In the genomic region with DNA sequence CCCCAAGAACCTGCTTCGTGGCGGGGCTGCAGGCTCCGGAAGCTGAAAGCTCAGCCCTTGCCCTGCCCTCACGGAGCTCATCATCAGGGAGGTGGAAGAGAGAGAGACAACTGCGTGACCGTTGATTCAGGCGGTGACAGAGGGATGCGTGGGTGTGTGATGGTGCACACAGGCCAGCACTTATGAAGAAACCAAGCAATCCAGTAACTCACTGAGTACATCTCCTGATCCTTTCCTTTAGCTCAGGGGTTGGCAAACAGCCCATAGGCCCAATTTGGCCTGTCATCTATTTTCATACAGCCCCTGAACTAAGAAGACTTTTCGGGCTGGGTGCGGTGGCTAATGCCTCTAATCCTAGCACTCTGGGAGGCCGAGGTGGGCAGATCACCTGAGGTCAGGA, we compare ENCODE assay signal across 18 cellular contexts. TPM values are rescaled to one million over a fixed set of nuclear protein-coding genes. Genes with fewer than 3 reads are reported as not detected.
DNase-seq lines count a peak whose midpoint lies in the region; ATAC-seq, FAIRE-seq and TF ChIP-seq lines count a peak whose summit lies in the region.
"Had no signal": no experiment of that assay in that cellular context is flagged by ENCODE, and none has a peak within 500 bp of the region (broad histone marks: within the 10 kb centered on the region; RNA-seq: fewer than 3 reads in every experiment).

No MANE protein-coding gene starts in this region.

- H3K36me3 ChIP-seq in BLaER1 treated with 17β-estradiol and CSF1 and Interleukin-3, amounts not matched to agents 10 nM and 100 nM: peaks cover 0 to 16% (median 4%) of the 10 kb centered on the region in 11 experiments; a peak in 7 of 22 replicates
- H3K36me3 ChIP-seq in Karpas-422 (ENCODE audit: insufficient read depth, low read length): peaks cover 7% of the 10 kb centered on the region; the same call in 1 of the 2 replicates
- H3K36me3 ChIP-seq in H1 (ENCODE audit: control insufficient read depth in 2 of 4, insufficient read depth in 4 of 4, low read length in 3 of 4): no peaks in the 10 kb centered on the region
- no peaks in the 10 kb centered on the region for H3K36me3 ChIP-seq in thyroid gland

- H3K4ac ChIP-seq in H1 (replicated peaks; ENCODE audit: insufficient read length, low read depth, low read length): no peak overlapping the region

- no peak for TF ChIP-seq CTCF in H1 (IDR thresholded peaks at IDR 0.05; ENCODE audit: control extremely low read depth in 1 of 3, insufficient read depth in 1 of 3, low read depth in 1 of 3, low read length in 3 of 3)
- TF ChIP-seq CTCF in thyroid gland (IDR thresholded peaks at IDR 0.05): no peak

- H4K5ac ChIP-seq in H1 (ENCODE audit: insufficient read length, low read depth, low read length): no peak overlapping the region

- H3K27ac ChIP-seq in BLaER1 treated with 17β-estradiol and CSF1 and Interleukin-3, amounts not matched to agents 10 nM and 100 nM: peak overlapping the region in 4 of 11 experiments; percentile 36 to 67 (median 54); a peak in 5 of 22 replicates
- H3K27ac ChIP-seq in Karpas-422 (ENCODE audit: low read length): peak overlapping the region; percentile 100
- no peak overlapping the region for H3K27ac ChIP-seq in H1 (ENCODE audit: low read depth, low read length)
- H3K27ac ChIP-seq in right cardiac atrium (ENCODE audit: low read length): peak overlapping the region; percentile 28
- no peak overlapping the region for H3K27ac ChIP-seq in thyroid gland

- no peaks in the 10 kb centered on the region for H3K9me3 ChIP-seq in BLaER1 treated with 17β-estradiol and CSF1 and Interleukin-3, amounts not matched to agents 10 nM and 100 nM (replicated peaks in 1 of 11)
- no peaks in the 10 kb centered on the region for H3K9me3 ChIP-seq in Karpas-422 (ENCODE audit: low read length)
- no peaks in the 10 kb centered on the region for H3K9me3 ChIP-seq in H1 (ENCODE audit: insufficient read depth in 2 of 2, low read depth in 1 of 2, low read length in 1 of 2)
- H3K9me3 ChIP-seq in right cardiac atrium (ENCODE audit: control insufficient read depth, low read length): no peaks in the 10 kb centered on the region
- no peaks in the 10 kb centered on the region for H3K9me3 ChIP-seq in thyroid gland

- DNase-seq in Karpas-422 (peak; percentile 61), H1 (ENCODE audit: low read depth in 1 of 2, low spot score in 2 of 2) (no peak), right cardiac atrium (peak in 1 of 3 donors; percentile 36), HT-29 (ENCODE audit: low spot score) (no peak), thyroid gland (no peak), SIG-M5 treated with dmso at 0.1 percent for 504 hours (lab: John Stamatoyannopoulos, UW; ENCODE audit: unreplicated experiment) (no peak)
- DNase-seq: CD4-positive, alpha-beta memory T cell; GF-D8; KBM-7; NCI-H1092; NCI-H1694; SIG-M5 had no signal

- no peak for TF ChIP-seq EP300 in H1 (IDR thresholded peaks at IDR 0.05; ENCODE audit: borderline replicate concordance in 1 of 2, low read depth in 2 of 2, low read length in 2 of 2)

- H2BK5ac ChIP-seq in H1 (ENCODE audit: low read depth, low read length): no peak overlapping the region

- H4K8ac ChIP-seq in H1 (ENCODE audit: extremely low read depth, insufficient read depth, low read length): 0 out of 2 replicates have a peak overlapping the region, but pooled peaks have one; percentile 7

- H2AFZ ChIP-seq in Karpas-422 (ENCODE audit: low read length) (no peak overlapping the region), H1 (ENCODE audit: low read length) (no peak overlapping the region)

- no peak overlapping the region for H2BK20ac ChIP-seq in H1 (ENCODE audit: low read length)

- no peak overlapping the region for H3K4me3 ChIP-seq in BLaER1 treated with 17β-estradiol and CSF1 and Interleukin-3, amounts not matched to agents 10 nM and 100 nM
- H3K4me3 ChIP-seq in Karpas-422 (ENCODE audit: low read length) (no peak overlapping the region), H1 (ENCODE audit: extremely low read depth in 1 of 4, insufficient read depth in 2 of 4, low read depth in 3 of 4, low read length in 4 of 4) (no peak overlapping the region), right cardiac atrium (ENCODE audit: low read length) (no peak overlapping the region), thyroid gland (replicated peaks in 1 of 3) (no peak overlapping the region)

- no peak for TF ChIP-seq POLR2A in H1 (IDR thresholded peaks at IDR 0.05; ENCODE audit: control extremely low read depth in 1 of 2, low read depth in 2 of 2, low read length in 2 of 2)
- TF ChIP-seq POLR2A in thyroid gland (IDR thresholded peaks at IDR 0.05): no peak

- peak overlapping the region; percentile 77 to 97 (median 92) for H3K4me2 ChIP-seq in BLaER1 treated with 17β-estradiol and CSF1 and Interleukin-3, amounts not matched to agents 10 nM and 100 nM
- H3K4me2 ChIP-seq in Karpas-422 (ENCODE audit: low read depth, low read length, poor library complexity, severe bottlenecking) (peak overlapping the region; percentile 6), H1 (ENCODE audit: insufficient read depth in 1 of 2, low read depth in 2 of 2, low read length in 2 of 2) (no peak overlapping the region)

- POLR2A ChIA-PET in H1 (lab: Charles Lee; ENCODE audit: partially characterized antibody): interaction anchor here (1.4 kb wide), 1 partner anchor 62 kb away, joined by 5 read pairs; no protein-coding TSS in a partner anchor

- H3K56ac ChIP-seq in H1 (replicated peaks; ENCODE audit: insufficient read length, low read depth, low read length): no peak overlapping the region

- H3K79me1 ChIP-seq in H1 (ENCODE audit: low read depth, low read length): no peaks in the 10 kb centered on the region

- H4K91ac ChIP-seq in H1 (replicated peaks; ENCODE audit: insufficient read length, low read length): peak overlapping the region; percentile 81

- H3K9me2 ChIP-seq in Karpas-422 (replicated peaks; ENCODE audit: insufficient read depth, low read length): no peaks in the 10 kb centered on the region

- no peaks in the 10 kb centered on the region for H4K20me1 ChIP-seq in BLaER1 treated with 17β-estradiol and CSF1 and Interleukin-3, amounts not matched to agents 10 nM and 100 nM
- no peaks in the 10 kb centered on the region for H4K20me1 ChIP-seq in Karpas-422 (ENCODE audit: insufficient read depth, low read depth, low read length)
- H4K20me1 ChIP-seq in H1 (replicated peaks in 1 of 2; ENCODE audit: control insufficient read depth in 1 of 2, insufficient read depth in 2 of 2, low read length in 2 of 2): no peaks in the 10 kb centered on the region

- FAIRE-seq in H1 (lab: Jason Lieb, UNC): no peak
- FAIRE-seq: GM19239, HTR-8/SVneo, RCC 7860 had no signal

- no peaks in the 10 kb centered on the region for H3K23me2 ChIP-seq in H1 (ENCODE audit: low read depth, low read length)

- no peaks in the 10 kb centered on the region; the same call in 1 of the 2 replicates for H3K79me2 ChIP-seq in Karpas-422 (ENCODE audit: low read length)
- no peaks in the 10 kb centered on the region for H3K79me2 ChIP-seq in H1 (ENCODE audit: control insufficient read depth in 1 of 2, insufficient read depth in 2 of 2, low read length in 2 of 2)

- H2BK12ac ChIP-seq in H1 (ENCODE audit: low read depth, low read length): 0 out of 2 replicates have a peak overlapping the region, but pooled peaks have one; percentile 81

- H2AK5ac ChIP-seq in H1 (ENCODE audit: low read depth, low read length): peak overlapping the region; percentile 86; the same call in 1 of the 2 replicates

- H3K27me3 ChIP-seq in BLaER1 treated with 17β-estradiol and CSF1 and Interleukin-3, amounts not matched to agents 10 nM and 100 nM: no peaks in the 10 kb centered on the region
- no peaks in the 10 kb centered on the region for H3K27me3 ChIP-seq in Karpas-422 (ENCODE audit: low read length)
- no peaks in the 10 kb centered on the region for H3K27me3 ChIP-seq in H1 (replicated peaks in 1 of 4; ENCODE audit: control insufficient read depth in 3 of 4, extremely low read depth in 1 of 4, insufficient read depth in 3 of 4, low read length in 3 of 4)
- no peaks in the 10 kb centered on the region for H3K27me3 ChIP-seq in right cardiac atrium (ENCODE audit: control insufficient read depth, insufficient read depth)
- H3K27me3 ChIP-seq in thyroid gland: no peaks in the 10 kb centered on the region

- CTCF ChIA-PET in H1 (lab: Charles Lee; ENCODE audit: partially characterized antibody): interaction anchor here (0.7 to 2.3 kb wide), 6 partner anchors 10 to 70 kb away, joined by 3 to 10 read pairs (median 4); no protein-coding TSS in a partner anchor

- no peak overlapping the region; the same call in 1 of the 2 replicates for H3K18ac ChIP-seq in H1 (ENCODE audit: extremely low read depth, low read length)

- peak overlapping the region; percentile 97; the same call in 1 of the 2 replicates for H2BK15ac ChIP-seq in H1 (ENCODE audit: low read length)

- peak in 1 of 2 donors; percentile 5 for ATAC-seq in right cardiac atrium
- ATAC-seq: HCT116 had no signal

- no peak overlapping the region for H3K23ac ChIP-seq in H1 (ENCODE audit: insufficient read length)

- H3K9ac ChIP-seq in BLaER1 treated with 17β-estradiol and CSF1 and Interleukin-3, amounts not matched to agents 10 nM and 100 nM: peak overlapping the region in 1 of 11 experiments; percentile 29; a peak in 1 of 22 replicates
- H3K9ac ChIP-seq in Karpas-422 (ENCODE audit: low read length) (peak overlapping the region; percentile 22; the same call in 1 of the 2 replicates), H1 (replicated peaks in 1 of 4; ENCODE audit: extremely low read depth in 1 of 4, low read depth in 3 of 4, low read length in 3 of 4) (no peak overlapping the region)

- whole genome bisulfite sequencing in H1 (ENCODE audit: extremely low coverage in 1 of 2, insufficient coverage in 1 of 2, insufficient read length in 1 of 2, insufficient replicate concordance in 2 of 2, low coverage in 1 of 2, low lambda C conversion rate in 2 of 2, missing lambda C conversion rate in 1 of 2), 2 experiments: 94% methylated on average over 11 of the region's 11 CpGs; no CpG with 5 or more reads in 1 of the 2 experiments
- 59% methylated on average over 11 of the region's 11 CpGs for WGBS in right cardiac atrium
- 88 to 94% methylated on average over 9 to 11 of the region's 11 CpGs for WGBS in thyroid gland, 2 donors

- intact Hi-C loops in right cardiac atrium (cut with DNase I): no loop called here
- intact Hi-C loops in thyroid gland (cut with DNase I): no loop called here

- peaks cover 95 to 100% (median 100%) of the 10 kb centered on the region in 10 experiments for H3K4me1 ChIP-seq in BLaER1 treated with 17β-estradiol and CSF1 and Interleukin-3, amounts not matched to agents 10 nM and 100 nM
- H3K4me1 ChIP-seq in Karpas-422 (ENCODE audit: low read length) (peaks cover 100% of the 10 kb centered on the region), H1 (replicated peaks in 1 of 4; ENCODE audit: control insufficient read depth in 3 of 4, insufficient read depth in 4 of 4, low read length in 3 of 4) (peaks cover 5 to 44% (median 31%) of the 10 kb centered on the region in 4 experiments), right cardiac atrium (ENCODE audit: control insufficient read depth, insufficient read depth, low read length) (peaks cover 12% of the 10 kb centered on the region), thyroid gland (peaks cover 0 to 16% of the 10 kb centered on the region in 2 donors)

- H3K14ac ChIP-seq in H1 (ENCODE audit: insufficient read length): no peak overlapping the region

- TF ChIP-seq RAD21 in H1 (IDR thresholded peaks at IDR 0.05 in 1 of 2, conservative IDR thresholded peaks at IDR 0.05 in 1 of 2; ENCODE audit: low read depth in 2 of 2, low read length in 2 of 2): no peak

- H2BK120ac ChIP-seq in H1 (replicated peaks; ENCODE audit: low read depth, low read length): no peak overlapping the region

RNA-seq across cellular contexts. Expression of gene TESC, which starts 49.9 kb away (rescaled TPM):
- 69.2 and 140 TPM in 2 replicates for total RNA-seq in Karpas-422 (2014; rRNA removed; shearing (Covaris generic); ENCODE audit: low replicate concordance)
- 9.8 and 12.0 TPM in 2 replicates for total RNA-seq in H1 (2021; fragmentation: NEBNext Ultra II Directional; extraction: Animal tissue kit (Norgen Biotek cat#: 25700))
- polyA plus RNA-seq in H1 (2011; rRNA removed) (17.7 and 20.1 TPM in 2 replicates), right cardiac atrium (71.7 TPM)
- 18.1 TPM for polyA plus RNA-seq in H1 (2011; cell fraction: cytosol; rRNA removed)
- polyA plus RNA-seq in H1 (2011; cell fraction: nucleus; rRNA removed): 16.5 TPM
- polyA plus RNA-seq in H1 (2012, experiment 1 of 2): 8.0 to 18.0 TPM (median 13.8 TPM) in 4 replicates
- 11.0 TPM for polyA plus RNA-seq in H1 (2012, experiment 2 of 2)
- polyA plus RNA-seq in H1 (2013, experiment 1 of 2): 7.5 TPM
- 8.1 TPM for polyA plus RNA-seq in H1 (2013, experiment 2 of 2)
- 5.4 and 5.5 TPM in 2 replicates for polyA minus RNA-seq in H1 (2011; rRNA and poly(A)+ RNA removed)
- polyA minus RNA-seq in H1 (2011; cell fraction: cytosol; rRNA and poly(A)+ RNA removed): 1.8 TPM
- polyA minus RNA-seq in H1 (2011; cell fraction: nucleus; rRNA and poly(A)+ RNA removed): 7.9 TPM
- total RNA-seq in right cardiac atrium (10 to 100 TPM; 23.1 to 98.5 (median 57.6) TPM), thyroid gland (10 to 100 TPM; 21.5 to 34.1 (median 26.6) TPM)
- total RNA-seq in HT-29 (2014; rRNA removed; shearing (Covaris generic)): 287 and 301 TPM in 2 replicates
- total RNA-seq: M059J had no signal

Comparison
In these comparisons a context has a peak if more than half of its experiments do, and no peak if none do; other contexts are left out.
1. H3K27ac ChIP-seq: peak in Karpas-422 (single experiment) and right cardiac atrium (single experiment); none in H1 (single experiment) and thyroid gland (0 of 3).
2. H3K4me2 ChIP-seq: peak in BLaER1 treated with 17β-estradiol and CSF1 and Interleukin-3, amounts not matched to agents 10 nM and 100 nM (11 of 11) and Karpas-422 (single experiment); none in H1 (0 of 2).